In the genomic region with DNA sequence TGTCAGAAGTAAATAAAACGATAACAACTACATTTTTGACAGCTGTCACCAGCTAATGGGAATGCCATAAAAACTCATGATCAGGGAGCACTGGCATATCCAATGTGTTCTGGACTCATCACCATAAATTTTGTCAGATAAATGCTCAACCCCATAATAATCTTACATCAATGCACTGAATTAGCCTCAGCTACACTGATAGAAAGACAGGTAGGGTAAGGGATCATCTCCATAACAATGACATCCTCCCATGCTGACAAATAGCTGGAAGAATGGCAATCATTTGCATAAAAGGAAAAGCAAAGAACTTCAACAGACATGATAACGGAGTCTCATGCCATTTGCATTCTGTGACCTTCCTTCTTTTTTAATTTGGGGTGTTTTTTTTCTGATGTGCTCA, we compare ENCODE assay signal across 27 cellular contexts.
"Had no signal": no experiment of that assay in that cellular context is flagged by ENCODE, and none has a peak within 500 bp of the region (broad histone marks: within the 10 kb centered on the region; RNA-seq: fewer than 3 reads in every experiment).

No MANE protein-coding gene starts in this region.

- H3K36me3 ChIP-seq: ascending aorta, cardiac muscle cell, SJCRH30, WERI-Rb-1 had no signal

- H3K36me3 Mint-ChIP-seq: activated naive CD4-positive, alpha-beta T cell treated with anti-CD3 and anti-CD28 coated beads, Interleukin-2, amount 50 U/mL, for 24 hours; activated naive CD8-positive, alpha-beta T cell treated with anti-CD3 and anti-CD28 coated beads, Interleukin-2, amount 10 ng/mL, durations not matched to agents 7 days and 5 days had no signal

- H3K4me1 Mint-ChIP-seq: activated CD4-positive, alpha-beta T cell treated with anti-CD3 and anti-CD28 coated beads, Interleukin-2, amount 10 ng/mL, durations not matched to agents 24 days and 14 days; activated naive CD4-positive, alpha-beta T cell treated with anti-CD3 and anti-CD28 coated beads, Interleukin-2, amount 50 U/mL, for 24 hours; activated naive CD8-positive, alpha-beta T cell treated with anti-CD3 and anti-CD28 coated beads, Interleukin-2, amount 10 ng/mL, durations not matched to agents 7 days and 5 days; central memory CD8-positive, alpha-beta T cell had no signal

- H3K27me3 Mint-ChIP-seq: activated CD4-positive, alpha-beta T cell treated with anti-CD3 and anti-CD28 coated beads, Interleukin-2, amount 10 ng/mL, durations not matched to agents 24 days and 14 days; activated naive CD8-positive, alpha-beta T cell treated with anti-CD3 and anti-CD28 coated beads, Interleukin-2, amount 10 ng/mL, durations not matched to agents 7 days and 5 days; central memory CD8-positive, alpha-beta T cell had no signal

- H3K4me3 Mint-ChIP-seq: activated CD4-positive, alpha-beta T cell treated with anti-CD3 and anti-CD28 coated beads, Interleukin-2, amount 10 ng/mL, durations not matched to agents 24 days and 14 days; activated CD8-positive, alpha-beta T cell treated with anti-CD3 and anti-CD28 coated beads, Interleukin-2, amount 10 ng/mL, durations not matched to agents 7 days and 5 days; activated naive CD4-positive, alpha-beta T cell treated with anti-CD3 and anti-CD28 coated beads, Interleukin-2, amount 50 U/mL, for 24 hours; activated naive CD8-positive, alpha-beta T cell treated with anti-CD3 and anti-CD28 coated beads, Interleukin-2, amount 10 ng/mL, durations not matched to agents 7 days and 5 days; activated T-cell treated with anti-CD3 and anti-CD28 coated beads, Interleukin-2, amount 50 U/mL, for 24 hours; central memory CD8-positive, alpha-beta T cell had no signal

- DNase-seq: activated CD4-positive, alpha-beta T cell treated with anti-CD3 and anti-CD28 coated beads, Interleukin-2, amount 10 ng/mL, durations not matched to agents 24 days and 14 days; activated CD4-positive, alpha-beta T cell treated with anti-CD3 and anti-CD28 coated beads, Interleukin-2, amount 50 U/mL, for 4 hours; activated CD8-positive, alpha-beta T cell treated with anti-CD3 and anti-CD28 coated beads, Interleukin-2, amount 10 ng/mL, durations not matched to agents 7 days and 5 days; activated gamma-delta T cell; activated naive CD4-positive, alpha-beta T cell treated with Interleukin-2 at 50 U/mL for 16 hours; activated naive CD8-positive, alpha-beta T cell treated with anti-CD3 and anti-CD28 coated beads, Interleukin-2, amount 10 ng/mL, durations not matched to agents 7 days and 5 days; activated T-cell treated with anti-CD3 and anti-CD28 coated beads, Interleukin-2, amount 50 U/mL, for 24 hours; amygdala; MM.1S; MV-4-11; NCI-H1092; NCI-H1436 treated with DMSO at 0.1 percent for 48 hours; NCI-H1694 treated with DMSO at 0.1 percent for 48 hours; NCI-H2029; NCI-H345; NCI-H524 treated with DMSO at 0.1 percent for 48 hours; SHP77; SJCRH30; T1000; WERI-Rb-1 had no signal

- ATAC-seq: activated CD8-positive, alpha-beta T cell treated with anti-CD3 and anti-CD28 coated beads, Interleukin-2, amount 10 ng/mL, durations not matched to agents 7 days and 5 days; Panc1 had no signal

- H3K4me1 ChIP-seq: ascending aorta, SJCRH30 had no signal

- H3K9me3 ChIP-seq: ascending aorta, SJCRH30 had no signal

- H3K27ac Mint-ChIP-seq: activated CD4-positive, alpha-beta T cell treated with anti-CD3 and anti-CD28 coated beads, Interleukin-2, amount 10 ng/mL, durations not matched to agents 24 days and 14 days; activated CD8-positive, alpha-beta T cell treated with anti-CD3 and anti-CD28 coated beads, Interleukin-2, amount 10 ng/mL, durations not matched to agents 7 days and 5 days; activated naive CD4-positive, alpha-beta T cell treated with anti-CD3 and anti-CD28 coated beads, Interleukin-2, amount 50 U/mL, for 24 hours; activated naive CD8-positive, alpha-beta T cell treated with anti-CD3 and anti-CD28 coated beads, Interleukin-2, amount 10 ng/mL, durations not matched to agents 7 days and 5 days; activated T-cell treated with anti-CD3 and anti-CD28 coated beads, Interleukin-2, amount 50 U/mL, for 24 hours; activated T-helper 2 cell treated with anti-CD3 and anti-CD28 coated beads, Interferon-gamma antibody, Interleukin-2, Interleukin-4, amounts not matched to agents 10 μg/mL and 5 μg/mL and 100 μg/mL, durations not matched to agents 14 hours and 24 hours and 36 hours had no signal

- H3K27me3 ChIP-seq: ascending aorta, cardiac muscle cell, SJCRH30 had no signal

- H3K27ac ChIP-seq: ascending aorta, cardiac muscle cell, SJCRH30, SK-N-MC, WERI-Rb-1 had no signal

- H3K4me3 ChIP-seq: ascending aorta, cardiac muscle cell, SJCRH30, SK-N-MC had no signal
